9 cellular contexts compared by ENCODE assay signal in the genomic region with DNA sequence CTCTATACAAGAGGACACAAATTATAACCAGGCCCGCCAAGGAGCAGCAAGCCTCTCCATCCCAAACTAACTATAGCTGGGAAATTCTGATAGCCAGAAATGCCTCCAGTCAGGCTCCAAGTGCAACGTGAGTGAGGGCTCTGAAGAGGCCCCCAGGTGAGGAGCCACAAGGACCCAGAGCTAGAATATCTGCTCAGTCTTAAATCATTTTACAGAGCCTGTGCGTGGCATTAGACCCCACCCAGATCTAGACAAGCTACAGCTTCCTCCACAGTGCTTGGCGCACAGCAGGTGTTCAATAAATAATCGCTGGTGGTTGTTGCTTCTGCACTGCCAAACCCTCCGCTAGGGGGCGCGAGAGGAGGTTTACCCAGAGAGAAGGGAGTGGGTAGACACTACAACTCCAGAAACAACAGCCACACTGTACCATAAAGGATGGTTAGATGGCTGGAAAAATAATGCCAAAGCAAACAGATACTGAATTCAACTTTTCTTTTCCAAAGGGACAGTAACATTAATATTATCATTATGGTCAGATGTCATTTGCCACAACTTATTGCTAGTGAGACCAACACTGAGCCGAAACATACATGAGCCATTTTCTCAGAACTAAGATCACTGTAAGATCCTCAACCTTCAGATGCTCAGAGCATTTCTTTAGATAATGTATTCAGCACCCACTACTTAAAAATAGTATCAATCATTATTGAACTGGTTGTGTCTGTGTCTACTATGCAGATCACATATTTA. TPM values are rescaled to one million over a fixed set of nuclear protein-coding genes. Genes with fewer than 3 reads are reported as not detected.
DNase-seq lines count a peak whose midpoint lies in the region; ATAC-seq and TF ChIP-seq lines count a peak whose summit lies in the region.
"Had no signal": no experiment of that assay in that cellular context is flagged by ENCODE, and none has a peak within 500 bp of the region (broad histone marks: within the 10 kb centered on the region; RNA-seq: fewer than 3 reads in every experiment).

No MANE protein-coding gene starts in this region.

- H3K36me3 Mint-ChIP-seq in activated naive CD4-positive, alpha-beta T cell treated with anti-CD3 and anti-CD28 coated beads for 36 hours (ENCODE audit: low read depth): no peaks in the 10 kb centered on the region
- H3K36me3 Mint-ChIP-seq in activated naive CD8-positive, alpha-beta T cell treated with anti-CD3 and anti-CD28 coated beads for 36 hours: no peaks in the 10 kb centered on the region
- H3K36me3 Mint-ChIP-seq in CD8-positive, alpha-beta memory T cell: peaks cover 0 to 5% (median 0%) of the 10 kb centered on the region in 3 donors

- H3K36me3 ChIP-seq in CD8-positive, alpha-beta memory T cell (ENCODE audit: insufficient read depth, low read length): no peaks in the 10 kb centered on the region

- no peak overlapping the region for H3K4me3 Mint-ChIP-seq in activated naive CD4-positive, alpha-beta T cell treated with anti-CD3 and anti-CD28 coated beads for 36 hours
- H3K4me3 Mint-ChIP-seq in activated naive CD8-positive, alpha-beta T cell treated with anti-CD3 and anti-CD28 coated beads for 36 hours: no peak overlapping the region
- H3K4me3 Mint-ChIP-seq in CD8-positive, alpha-beta memory T cell: no peak overlapping the region

- ATAC-seq in HG03139 (IDR thresholded peaks at IDR 0.05; ENCODE audit: unreplicated experiment): no peak

- no peaks in the 10 kb centered on the region for H3K9me3 ChIP-seq in CD8-positive, alpha-beta memory T cell (ENCODE audit: low read length)

- intact Hi-C loops in activated naive CD4-positive, alpha-beta T cell treated with anti-CD3 and anti-CD28 coated beads for 36 hours (cut with micrococcal nuclease): loop anchor here (10.0 kb wide), 1 partner anchor 1583 kb away; no protein-coding TSS in a partner anchor

- POLR2A ChIA-PET in HEK293T (lab: Yijun Ruan, JAX): no interaction called here
- POLR2A ChIA-PET in CD8-positive, alpha-beta memory T cell (lab: Charles Lee): no interaction called here

- no peaks in the 10 kb centered on the region for H3K4me1 ChIP-seq in CD8-positive, alpha-beta memory T cell (ENCODE audit: insufficient read depth, low read length)

- peaks cover 6% of the 10 kb centered on the region for H3K9me3 Mint-ChIP-seq in activated naive CD4-positive, alpha-beta T cell treated with anti-CD3 and anti-CD28 coated beads for 36 hours
- H3K9me3 Mint-ChIP-seq in activated naive CD8-positive, alpha-beta T cell treated with anti-CD3 and anti-CD28 coated beads for 36 hours: peaks cover 6% of the 10 kb centered on the region
- H3K9me3 Mint-ChIP-seq in CD8-positive, alpha-beta memory T cell: peaks cover 2 to 20% (median 11%) of the 10 kb centered on the region in 5 donors

- no peak overlapping the region for H3K27ac ChIP-seq in CD8-positive, alpha-beta memory T cell (ENCODE audit: low read depth, low read length)
- H3K27ac ChIP-seq: epithelial cell of prostate had no signal

- H3K4me3 ChIP-seq in CD8-positive, alpha-beta memory T cell (ENCODE audit: low read length): no peak overlapping the region

- peaks cover 64% of the 10 kb centered on the region for H3K27me3 Mint-ChIP-seq in activated naive CD4-positive, alpha-beta T cell treated with anti-CD3 and anti-CD28 coated beads for 36 hours (ENCODE audit: low read depth)
- peaks cover 69% of the 10 kb centered on the region for H3K27me3 Mint-ChIP-seq in activated naive CD8-positive, alpha-beta T cell treated with anti-CD3 and anti-CD28 coated beads for 36 hours
- peaks cover 46 to 58% of the 10 kb centered on the region in 2 donors for H3K27me3 Mint-ChIP-seq in CD8-positive, alpha-beta memory T cell

- no peak overlapping the region for H3K27ac Mint-ChIP-seq in activated naive CD4-positive, alpha-beta T cell treated with anti-CD3 and anti-CD28 coated beads for 36 hours
- no peak overlapping the region for H3K27ac Mint-ChIP-seq in activated naive CD8-positive, alpha-beta T cell treated with anti-CD3 and anti-CD28 coated beads for 36 hours
- no peak overlapping the region for H3K27ac Mint-ChIP-seq in CD8-positive, alpha-beta memory T cell

- DNase-seq in activated naive CD4-positive, alpha-beta T cell treated with anti-CD3 and anti-CD28 coated beads for 36 hours: peak; percentile 65
- no peak for DNase-seq in activated naive CD4-positive, alpha-beta T cell (lab: John Stamatoyannopoulos, UW)
- peak; percentile 79 for DNase-seq in HEK293T (ENCODE audit: extremely low spot score)
- DNase-seq in NCI-H1105 treated with DMSO at 0.1 percent for 48 hours (lab: John Stamatoyannopoulos, UW): peak; percentile 68
- DNase-seq in activated naive CD8-positive, alpha-beta T cell treated with anti-CD3 and anti-CD28 coated beads for 36 hours: peak; percentile 33
- DNase-seq in lung microvascular endothelial cell (ENCODE audit: low read depth in 2 of 2): peak; percentile 23 to 32
- DNase-seq in CD8-positive, alpha-beta memory T cell: no peak

- H3K4me1 Mint-ChIP-seq in activated naive CD4-positive, alpha-beta T cell treated with anti-CD3 and anti-CD28 coated beads for 36 hours (ENCODE audit: low read depth): peaks cover 5% of the 10 kb centered on the region
- no peaks in the 10 kb centered on the region for H3K4me1 Mint-ChIP-seq in activated naive CD8-positive, alpha-beta T cell treated with anti-CD3 and anti-CD28 coated beads for 36 hours
- no peaks in the 10 kb centered on the region for H3K4me1 Mint-ChIP-seq in CD8-positive, alpha-beta memory T cell

- CTCF ChIA-PET in activated naive CD4-positive, alpha-beta T cell treated with anti-CD3 and anti-CD28 coated beads for 36 hours (lab: Charles Lee): interaction anchor here (0.6 kb wide), 1 partner anchor 39 kb away, joined by 3 read pairs; no protein-coding TSS in a partner anchor
- CTCF ChIA-PET in HEK293T (lab: Yijun Ruan, JAX): interaction anchor here (0.5 to 1.0 kb wide), 6 partner anchors 8 to 569 kb away, joined by 3 to 6 read pairs (median 4); no protein-coding TSS in a partner anchor
- CTCF ChIA-PET in CD8-positive, alpha-beta memory T cell (lab: Charles Lee): no interaction called here

- H3K27me3 ChIP-seq in CD8-positive, alpha-beta memory T cell (ENCODE audit: insufficient read depth, low read length, poor library complexity, severe bottlenecking): peaks cover 12% of the 10 kb centered on the region

TF ChIP-seq in HEK293T, 16 proteins besides CTCF, POLR2A, EP300 and RAD21:
- no peak for TF ChIP-seq LEF1 (IDR thresholded peaks at IDR 0.05; ENCODE audit: borderline replicate concordance)
- TF ChIP-seq TARDBP (IDR thresholded peaks at IDR 0.05): no peak
- no peak for TF ChIP-seq SP1 (IDR thresholded peaks at IDR 0.05)
- TF ChIP-seq FOXK2 (IDR thresholded peaks at IDR 0.05): no peak
- 0 out of 2 replicates have a peak, but pooled peaks have one; percentile 37 for TF ChIP-seq PKNOX1 (IDR thresholded peaks at IDR 0.05)
- no peak for TF ChIP-seq ZNF384 (IDR thresholded peaks at IDR 0.05)

RNA-seq across cellular contexts. Expression of gene ZIC4, which starts 44.5 kb away (rescaled TPM):
- total RNA-seq in activated naive CD4-positive, alpha-beta T cell treated with anti-CD3 and anti-CD28 coated beads for 36 hours: not detected
- not detected for total RNA-seq in activated naive CD8-positive, alpha-beta T cell treated with anti-CD3 and anti-CD28 coated beads for 36 hours
- not detected in 2 replicates for total RNA-seq in lung microvascular endothelial cell
- total RNA-seq in CD8-positive, alpha-beta memory T cell: not detected
- polyA plus RNA-seq in CD8-positive, alpha-beta memory T cell: not detected

RNA-seq across cellular contexts. Expression of gene ZIC1, which starts 47.3 kb away (rescaled TPM):
- not detected for total RNA-seq in activated naive CD4-positive, alpha-beta T cell treated with anti-CD3 and anti-CD28 coated beads for 36 hours
- not detected for total RNA-seq in activated naive CD8-positive, alpha-beta T cell treated with anti-CD3 and anti-CD28 coated beads for 36 hours
- not detected in 2 replicates for total RNA-seq in lung microvascular endothelial cell
- total RNA-seq in CD8-positive, alpha-beta memory T cell: not detected
- not detected for polyA plus RNA-seq in CD8-positive, alpha-beta memory T cell

Comparison
In these comparisons a context has a peak if more than half of its experiments do, and no peak if none do; other contexts are left out.
1. DNase-seq: peak in activated naive CD4-positive, alpha-beta T cell treated with anti-CD3 and anti-CD28 coated beads for 36 hours (single experiment), HEK293T (single experiment), NCI-H1105 treated with DMSO at 0.1 percent for 48 hours (single experiment), activated naive CD8-positive, alpha-beta T cell treated with anti-CD3 and anti-CD28 coated beads for 36 hours (single experiment) and lung microvascular endothelial cell (2 of 2); none in activated naive CD4-positive, alpha-beta T cell (0 of 4) and CD8-positive, alpha-beta memory T cell (0 of 5).